Comparison of ENCODE assay signal across 22 cellular contexts in the genomic region with DNA sequence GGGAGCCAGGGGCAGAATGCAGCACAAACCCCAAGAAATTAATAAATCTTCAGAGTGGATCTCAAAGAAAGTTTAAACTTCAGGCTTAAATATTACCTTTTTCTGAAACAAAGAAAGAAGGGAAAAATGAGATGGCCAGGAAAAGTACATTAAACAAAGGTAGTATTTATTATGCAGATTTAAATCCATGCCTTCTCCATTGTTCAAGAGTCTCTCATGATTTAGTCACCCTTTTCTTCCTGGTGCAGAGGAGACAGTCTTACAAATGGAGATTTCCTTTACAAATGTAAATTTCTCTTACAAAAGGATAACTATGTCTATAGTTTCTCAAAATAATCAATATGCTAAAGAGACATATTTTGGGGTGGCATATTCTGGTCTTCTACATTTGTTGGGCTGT. TPM values are rescaled to one million over a fixed set of nuclear protein-coding genes. Genes with fewer than 3 reads are reported as not detected.
DNase-seq lines count a peak whose midpoint lies in the region; ATAC-seq and TF ChIP-seq lines count a peak whose summit lies in the region.
"Had no signal": no experiment of that assay in that cellular context is flagged by ENCODE, and none has a peak within 500 bp of the region (broad histone marks: within the 10 kb centered on the region; RNA-seq: fewer than 3 reads in every experiment).

No MANE protein-coding gene starts in this region.

- no peaks in the 10 kb centered on the region for H3K79me1 ChIP-seq in mesenchymal stem cell (replicated peaks; ENCODE audit: low read length, poor library complexity, severe bottlenecking)

- H2BK15ac ChIP-seq in mesenchymal stem cell (ENCODE audit: low read depth, poor library complexity, severe bottlenecking): no peak overlapping the region

- H3K27me3 ChIP-seq in PC-3 (ENCODE audit: low read length): no peaks in the 10 kb centered on the region
- H3K27me3 ChIP-seq in mesenchymal stem cell (ENCODE audit: control insufficient read depth in 1 of 2, insufficient read depth in 1 of 2, low read length in 2 of 2): no peaks in the 10 kb centered on the region
- no peaks in the 10 kb centered on the region for H3K27me3 ChIP-seq in upper lobe of right lung
- no peaks in the 10 kb centered on the region for H3K27me3 ChIP-seq in gastroesophageal sphincter
- H3K27me3 ChIP-seq: BLaER1 treated with 17β-estradiol and CSF1 and Interleukin-3, amounts not matched to agents 10 nM and 100 nM; cardiac muscle cell had no signal

- DNase-seq in ELR (ENCODE audit: low read depth) (peak; percentile 25), PC-3 (no peak), epithelial cell of esophagus (ENCODE audit: low read depth) (peak; percentile 12), mesenchymal stem cell (no peak), NCI-H2196 treated with DMSO at 0.1 percent for 48 hours (lab: John Stamatoyannopoulos, UW; ENCODE audit: unreplicated experiment) (no peak), upper lobe of right lung (no peak), NCI-H2227 (lab: John Stamatoyannopoulos, UW; ENCODE audit: unreplicated experiment) (no peak)
- DNase-seq: ACHN; activated CD4-positive, alpha-beta T cell treated with anti-CD3 and anti-CD28 coated beads for 48 hours; activated CD8-positive, alpha-beta memory T cell treated with anti-CD3 and anti-CD28 coated beads, Interleukin-2, amount 10 ng/mL, durations not matched to agents 7 days and 5 days; activated naive CD4-positive, alpha-beta T cell treated with Interleukin-2 at 50 U/mL for 16 hours; activated T-cell treated with anti-CD3 and anti-CD28 coated beads, Interleukin-2, amount 50 U/mL, for 72 hours; naive B cell; NCI-H1417 treated with DMSO at 0.1 percent for 48 hours; NCI-H510A treated with DMSO at 0.1 percent for 48 hours; occipital lobe; small intestine; substantia nigra had no signal

- H3K4me3 ChIP-seq in PC-3 (ENCODE audit: low read length) (no peak overlapping the region), epithelial cell of esophagus (ENCODE audit: low read length) (no peak overlapping the region), mesenchymal stem cell (ENCODE audit: insufficient read depth in 1 of 2, low read depth in 1 of 2, low read length in 2 of 2) (no peak overlapping the region), upper lobe of right lung (no peak overlapping the region), gastroesophageal sphincter (no peak overlapping the region)
- H3K4me3 ChIP-seq: BLaER1 treated with 17β-estradiol and CSF1 and Interleukin-3, amounts not matched to agents 10 nM and 100 nM; cardiac muscle cell had no signal

- no TSS peak for BruUV-seq in PC-3 (replicated peaks; lab: Mats Ljungman, UMichigan)

- no peak overlapping the region for H2AK5ac ChIP-seq in mesenchymal stem cell (ENCODE audit: low read length, severe bottlenecking)

- ATAC-seq in PC-3 (0 out of 2 replicates have a peak, but pooled peaks have one; percentile 40), upper lobe of right lung (no peak), gastroesophageal sphincter (no peak)
- ATAC-seq: activated CD8-positive, alpha-beta memory T cell treated with anti-CD3 and anti-CD28 coated beads, Interleukin-2, amount 10 ng/mL, durations not matched to agents 7 days and 5 days; activated T-cell treated with anti-CD3 and anti-CD28 coated beads, Interleukin-2, amount 50 U/mL, for 72 hours had no signal

- H3K18ac ChIP-seq in mesenchymal stem cell (ENCODE audit: low read depth in 1 of 2, low read length in 2 of 2): no peak overlapping the region

- H3K27ac ChIP-seq in PC-3 (ENCODE audit: low read length) (no peak overlapping the region), mesenchymal stem cell (ENCODE audit: low read length, poor library complexity, severe bottlenecking) (no peak overlapping the region), upper lobe of right lung (no peak overlapping the region), gastroesophageal sphincter (no peak overlapping the region)
- H3K27ac ChIP-seq: BLaER1 treated with 17β-estradiol and CSF1 and Interleukin-3, amounts not matched to agents 10 nM and 100 nM; cardiac muscle cell; KMS-11 had no signal

- no peaks in the 10 kb centered on the region for H3K9me3 ChIP-seq in PC-3 (ENCODE audit: low read length)
- no peaks in the 10 kb centered on the region for H3K9me3 ChIP-seq in mesenchymal stem cell (ENCODE audit: control insufficient read depth, low read length)
- no peaks in the 10 kb centered on the region for H3K9me3 ChIP-seq in upper lobe of right lung
- no peaks in the 10 kb centered on the region for H3K9me3 ChIP-seq in gastroesophageal sphincter

- H4K20me1 ChIP-seq in PC-3 (ENCODE audit: low read length): no peaks in the 10 kb centered on the region
- H4K20me1 ChIP-seq: BLaER1 treated with 17β-estradiol and CSF1 and Interleukin-3, amounts not matched to agents 10 nM and 100 nM had no signal

- no peak overlapping the region for H3K14ac ChIP-seq in mesenchymal stem cell (ENCODE audit: low read length in 2 of 2)

- H2AFZ ChIP-seq in PC-3 (ENCODE audit: low read length): no peak overlapping the region
- no peak overlapping the region for H2AFZ ChIP-seq in mesenchymal stem cell (ENCODE audit: low read depth, low read length)

- H3K23ac ChIP-seq in mesenchymal stem cell (ENCODE audit: low read length in 2 of 2): no peak overlapping the region

- no peaks in the 10 kb centered on the region for H3K79me2 ChIP-seq in PC-3 (ENCODE audit: low read length)

- H3K36me3 ChIP-seq in PC-3 (ENCODE audit: low read depth, low read length) (no peaks in the 10 kb centered on the region), mesenchymal stem cell (ENCODE audit: control insufficient read depth in 1 of 2, insufficient read depth in 2 of 2, low read depth in 1 of 2, low read length in 2 of 2) (no peaks in the 10 kb centered on the region), upper lobe of right lung (no peaks in the 10 kb centered on the region), gastroesophageal sphincter (no peaks in the 10 kb centered on the region)
- H3K36me3 ChIP-seq: BLaER1 treated with 17β-estradiol and CSF1 and Interleukin-3, amounts not matched to agents 10 nM and 100 nM; cardiac muscle cell had no signal

- H2BK5ac ChIP-seq in mesenchymal stem cell (ENCODE audit: low read depth, low read length, poor library complexity, severe bottlenecking): no peak overlapping the region

- no peak overlapping the region for H3K4ac ChIP-seq in mesenchymal stem cell (ENCODE audit: low read depth in 1 of 2, low read length in 2 of 2)

- no peak overlapping the region for H4K91ac ChIP-seq in mesenchymal stem cell (ENCODE audit: low read length)

- H3K9me2 ChIP-seq in PC-3 (replicated peaks; ENCODE audit: low read length): no peaks in the 10 kb centered on the region

- peaks cover 11% of the 10 kb centered on the region for H3K4me1 ChIP-seq in PC-3 (ENCODE audit: insufficient read depth, low read length)
- H3K4me1 ChIP-seq in mesenchymal stem cell (ENCODE audit: control insufficient read depth, insufficient read depth, low read depth, low read length): peaks cover 2% of the 10 kb centered on the region
- no peaks in the 10 kb centered on the region for H3K4me1 ChIP-seq in upper lobe of right lung
- peaks cover 0 to 12% (median 0%) of the 10 kb centered on the region in 3 donors for H3K4me1 ChIP-seq in gastroesophageal sphincter

- no peak overlapping the region for H3K9ac ChIP-seq in PC-3 (ENCODE audit: low read length)
- H3K9ac ChIP-seq in mesenchymal stem cell (ENCODE audit: low read length): peak overlapping the region; percentile 23
- H3K9ac ChIP-seq: BLaER1 treated with 17β-estradiol and CSF1 and Interleukin-3, amounts not matched to agents 10 nM and 100 nM; KMS-11 had no signal

- no peak overlapping the region for H2BK120ac ChIP-seq in mesenchymal stem cell (ENCODE audit: low read depth, low read length)

- POLR2A ChIA-PET in PC-3 (lab: Charles Lee; ENCODE audit: unreplicated experiment): no interaction called here

- CTCF ChIA-PET in PC-3 (lab: Charles Lee): no interaction called here

- no peak for TF ChIP-seq EP300 in gastroesophageal sphincter (IDR thresholded peaks at IDR 0.05)

- no peak for TF ChIP-seq CTCF in PC-3 (conservative IDR thresholded peaks at IDR 0.05; ENCODE audit: low read depth, low read length)
- TF ChIP-seq CTCF in epithelial cell of esophagus (IDR thresholded peaks at IDR 0.05; ENCODE audit: insufficient read depth, low read depth, low read length, missing control alignments): no peak
- no peak for TF ChIP-seq CTCF in upper lobe of right lung (IDR thresholded peaks at IDR 0.05)
- no peak for TF ChIP-seq CTCF in gastroesophageal sphincter (IDR thresholded peaks at IDR 0.05)

- H3K4me2 ChIP-seq in PC-3 (ENCODE audit: low read length) (no peak overlapping the region), mesenchymal stem cell (ENCODE audit: low read length, poor library complexity, severe bottlenecking) (no peak overlapping the region)
- H3K4me2 ChIP-seq: BLaER1 treated with 17β-estradiol and CSF1 and Interleukin-3, amounts not matched to agents 10 nM and 100 nM; KMS-11 had no signal

- intact Hi-C loops in PC-3 (cut with micrococcal nuclease): no loop called here
- intact Hi-C loops in upper lobe of right lung (cut with DNase I): no loop called here

- TF ChIP-seq POLR2A in gastroesophageal sphincter (IDR thresholded peaks at IDR 0.05): no peak

- H4K8ac ChIP-seq in mesenchymal stem cell (ENCODE audit: low read length): no peak overlapping the region

- H3F3A ChIP-seq in PC-3 (ENCODE audit: low read length, unreplicated experiment): no peaks in the 10 kb centered on the region

- H2BK12ac ChIP-seq in mesenchymal stem cell (ENCODE audit: low read length in 2 of 2): no peak overlapping the region

RNA-seq across cellular contexts. Expression of gene PPM1B, which starts 33.4 kb away (rescaled TPM):
- total RNA-seq in PC-3 (2014; rRNA removed) (16.0 and 17.6 TPM in 2 replicates), upper lobe of right lung (45.8 TPM), gastroesophageal sphincter (100 to 1,000 TPM in 1 of 4 donors, 10 to 100 TPM in 3; 62.9 to 125 (median 81.3) TPM)
- 29.1 TPM for polyA plus RNA-seq in mesenchymal stem cell (2013, experiment 1 of 2)
- 30.1 TPM for polyA plus RNA-seq in mesenchymal stem cell (2013, experiment 2 of 2)

Comparison
In these comparisons a context has a peak if more than half of its experiments do, and no peak if none do; other contexts are left out.
1. DNase-seq: peak in ELR (single experiment) and epithelial cell of esophagus (single experiment); none in PC-3 (single experiment), mesenchymal stem cell (single experiment), NCI-H2196 treated with DMSO at 0.1 percent for 48 hours (single experiment), upper lobe of right lung (single experiment) and NCI-H2227 (single experiment).